20 cellular contexts compared by ENCODE assay signal in the genomic region with DNA sequence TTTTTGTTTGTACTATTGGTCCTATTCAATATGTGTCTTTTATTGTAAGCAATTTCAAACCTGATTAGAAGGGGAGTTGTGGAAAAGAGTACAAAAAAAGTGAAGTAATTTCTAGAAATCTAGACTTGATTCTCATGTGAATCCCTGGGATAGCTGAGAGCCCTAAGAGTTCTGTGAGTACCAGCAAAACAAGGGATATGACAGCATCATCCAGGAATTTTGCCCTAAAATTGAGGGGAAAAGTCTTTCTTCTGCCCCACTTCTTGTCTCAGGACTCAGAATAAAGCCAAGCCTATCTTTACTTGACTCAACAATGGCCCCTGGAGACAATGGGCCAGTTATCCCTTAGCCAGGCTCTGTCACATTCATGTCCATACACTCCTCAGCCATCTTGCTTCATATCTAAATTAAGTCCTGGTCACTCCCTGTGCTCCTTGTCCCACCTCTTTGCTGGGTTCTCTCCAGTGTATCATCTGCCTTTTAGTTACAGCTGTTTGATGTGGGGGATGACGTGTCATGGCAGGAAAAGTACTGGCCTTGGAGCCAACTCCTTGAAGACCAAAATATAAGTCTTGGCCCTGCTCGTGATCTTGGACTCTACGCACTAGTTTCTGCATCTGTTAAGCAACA.
A peak's percentile ranks its signal among the peaks of the same experiment; 100 is the strongest.
DNase-seq lines count a peak whose midpoint lies in the region; ATAC-seq and TF ChIP-seq lines count a peak whose summit lies in the region.
"Had no signal": no experiment of that assay in that cellular context is flagged by ENCODE, and none has a peak within 500 bp of the region (broad histone marks: within the 10 kb centered on the region; RNA-seq: fewer than 3 reads in every experiment).

No MANE protein-coding gene starts in this region.

- no peaks in the 10 kb centered on the region for H3K36me3 Mint-ChIP-seq in activated CD4-positive, alpha-beta memory T cell treated with anti-CD3 and anti-CD28 coated beads, Interleukin-2, amount 10 ng/mL, durations not matched to agents 7 days and 5 days (ENCODE audit: low read depth)
- H3K36me3 Mint-ChIP-seq: CD8-positive, alpha-beta memory T cell had no signal

- no peaks in the 10 kb centered on the region; the same call in none of the 2 replicates for H3K79me2 ChIP-seq in GM23248 (ENCODE audit: insufficient read depth)

- no peak for ATAC-seq in GM21717 (IDR thresholded peaks at IDR 0.05; ENCODE audit: unreplicated experiment)
- ATAC-seq: activated CD4-positive, alpha-beta T cell treated with anti-CD3 and anti-CD28 coated beads for 36 hours; effector memory CD8-positive, alpha-beta T cell had no signal

- H3K9me3 ChIP-seq in GM23248 (ENCODE audit: low read depth): no peaks in the 10 kb centered on the region
- no peaks in the 10 kb centered on the region for H3K9me3 ChIP-seq in sigmoid colon
- H3K9me3 ChIP-seq: SK-N-SH, stomach had no signal

- no peaks in the 10 kb centered on the region for H3K27me3 ChIP-seq in GM23248 (replicated peaks; ENCODE audit: insufficient read depth)
- H3K27me3 ChIP-seq in sigmoid colon: no peaks in the 10 kb centered on the region
- H3K27me3 ChIP-seq: stomach had no signal

- H3K27ac Mint-ChIP-seq in activated CD4-positive, alpha-beta memory T cell treated with anti-CD3 and anti-CD28 coated beads, Interleukin-2, amount 10 ng/mL, durations not matched to agents 7 days and 5 days: no peak overlapping the region
- H3K27ac Mint-ChIP-seq: activated CD4-positive, alpha-beta T cell treated with anti-CD3 and anti-CD28 coated beads for 36 hours; effector memory CD8-positive, alpha-beta T cell had no signal

- H3F3A ChIP-seq in GM23248 (ENCODE audit: insufficient read depth): peaks cover 26% of the 10 kb centered on the region

- H3K4me1 ChIP-seq in GM23248 (ENCODE audit: insufficient read depth) (peaks cover 35% of the 10 kb centered on the region), sigmoid colon (no peaks in the 10 kb centered on the region)
- H3K4me1 ChIP-seq: stomach had no signal

- CTCF ChIA-PET in activated CD4-positive, alpha-beta memory T cell treated with anti-CD3 and anti-CD28 coated beads, Interleukin-2, amount 10 ng/mL, durations not matched to agents 7 days and 5 days (lab: Charles Lee): no interaction called here

- POLR2A ChIA-PET in activated CD4-positive, alpha-beta memory T cell treated with anti-CD3 and anti-CD28 coated beads, Interleukin-2, amount 10 ng/mL, durations not matched to agents 7 days and 5 days (lab: Charles Lee): no interaction called here

- no peak for TF ChIP-seq POLR2A in sigmoid colon (IDR thresholded peaks at IDR 0.05)

- no peak for TF ChIP-seq CTCF in sigmoid colon (IDR thresholded peaks at IDR 0.05)

- WGBS in GM23248 (ENCODE audit: low coverage in 1 of 2, low lambda C conversion rate in 2 of 2, missing lambda C conversion rate in 2 of 2), 2 experiments: 48 to 49% methylated on average over 3 of the region's 3 CpGs
- 63 to 83% methylated on average over 3 of the region's 3 CpGs for WGBS in sigmoid colon, 2 donors

- intact Hi-C loops in sigmoid colon (cut with DNase I): no loop called here

- H3K4me3 ChIP-seq in GM23248 (peak overlapping the region; percentile 16; the same call in 1 of the 2 replicates), sigmoid colon (no peak overlapping the region)
- H3K4me3 ChIP-seq: stomach had no signal

- H2AFZ ChIP-seq in GM23248: peak overlapping the region; percentile 58

- H3K27me3 Mint-ChIP-seq in activated CD4-positive, alpha-beta memory T cell treated with anti-CD3 and anti-CD28 coated beads, Interleukin-2, amount 10 ng/mL, durations not matched to agents 7 days and 5 days: no peaks in the 10 kb centered on the region
- H3K27me3 Mint-ChIP-seq: activated CD4-positive, alpha-beta T cell treated with anti-CD3 and anti-CD28 coated beads for 36 hours; effector memory CD8-positive, alpha-beta T cell had no signal

- H3K36me3 ChIP-seq in GM23248 (ENCODE audit: low read depth): no peaks in the 10 kb centered on the region
- H3K36me3 ChIP-seq in sigmoid colon: no peaks in the 10 kb centered on the region
- H3K36me3 ChIP-seq: stomach had no signal

- no peaks in the 10 kb centered on the region for H3K9me3 Mint-ChIP-seq in activated CD4-positive, alpha-beta memory T cell treated with anti-CD3 and anti-CD28 coated beads, Interleukin-2, amount 10 ng/mL, durations not matched to agents 7 days and 5 days
- H3K9me3 Mint-ChIP-seq: CD8-positive, alpha-beta memory T cell had no signal

- H3K4me1 Mint-ChIP-seq in activated CD4-positive, alpha-beta memory T cell treated with anti-CD3 and anti-CD28 coated beads, Interleukin-2, amount 10 ng/mL, durations not matched to agents 7 days and 5 days: peaks cover 15% of the 10 kb centered on the region

- TF ChIP-seq EP300 in sigmoid colon (IDR thresholded peaks at IDR 0.05): no peak

- H3K27ac ChIP-seq in GM23248: no peak overlapping the region
- peak overlapping the region in 1 of 4 donors; percentile 35 for H3K27ac ChIP-seq in sigmoid colon

- H3K9me2 ChIP-seq in GM23248 (ENCODE audit: insufficient read depth): peaks cover 4% of the 10 kb centered on the region; the same call in 1 of the 2 replicates
- H3K9me2 ChIP-seq: SK-N-SH had no signal

- peak overlapping the region; percentile 56 for H3K4me2 ChIP-seq in GM23248 (ENCODE audit: unreplicated experiment)
- H3K4me2 ChIP-seq: SK-N-SH had no signal

- no peak overlapping the region for H3K4me3 Mint-ChIP-seq in activated CD4-positive, alpha-beta memory T cell treated with anti-CD3 and anti-CD28 coated beads, Interleukin-2, amount 10 ng/mL, durations not matched to agents 7 days and 5 days
- H3K4me3 Mint-ChIP-seq: activated CD4-positive, alpha-beta T cell treated with anti-CD3 and anti-CD28 coated beads for 36 hours; CD8-positive, alpha-beta memory T cell; effector memory CD8-positive, alpha-beta T cell had no signal

- no peak overlapping the region for H3K9ac ChIP-seq in GM23248
- H3K9ac ChIP-seq: SK-N-SH had no signal

- DNase-seq in GM23248 (peak; percentile 48), RPMI7951 (ENCODE audit: low read depth) (peak; percentile 91), fibroblast of peridontal ligament (ENCODE audit: extremely low read depth) (peak; percentile 33), sigmoid colon (peak; percentile 84), NCI-H2196 (lab: John Stamatoyannopoulos, UW; ENCODE audit: unreplicated experiment) (no peak), middle frontal gyrus (ENCODE audit: extremely low spot score, low spot score) (no peak)
- DNase-seq in activated CD4-positive, alpha-beta memory T cell treated with anti-CD3 and anti-CD28 coated beads, Interleukin-2, amount 10 ng/mL, durations not matched to agents 7 days and 5 days: no peak
- DNase-seq: activated CD4-positive, alpha-beta T cell treated with anti-CD3 and anti-CD28 coated beads for 36 hours; activated effector memory CD4-positive, alpha-beta T cell treated with anti-CD3 and anti-CD28 coated beads, Interleukin-2, amount 50 U/mL, for 16 hours; CD8-positive, alpha-beta memory T cell; DMS79 treated with DMSO at 0.1 percent for 48 hours; effector memory CD8-positive, alpha-beta T cell; NCI-H1417 treated with DMSO at 0.1 percent for 48 hours; NCI-H2171; NCI-H774; nucleus accumbens; OCI-M1; SK-N-SH; stomach had no signal

- in situ Hi-C loops in GM23248 (cut with MboI): no loop called here

- H4K20me1 ChIP-seq in GM23248 (ENCODE audit: insufficient read depth): no peaks in the 10 kb centered on the region

Comparison
In these comparisons a context has a peak if more than half of its experiments do, and no peak if none do; other contexts are left out.
1. DNase-seq: peak in GM23248 (single experiment), RPMI7951 (single experiment), fibroblast of peridontal ligament (single experiment) and sigmoid colon (single experiment); none in NCI-H2196 (single experiment), activated CD4-positive, alpha-beta memory T cell treated with anti-CD3 and anti-CD28 coated beads, Interleukin-2, amount 10 ng/mL, durations not matched to agents 7 days and 5 days (single experiment) and middle frontal gyrus (single experiment).